2 cellular contexts compared by ENCODE assay signal in the genomic region with DNA sequence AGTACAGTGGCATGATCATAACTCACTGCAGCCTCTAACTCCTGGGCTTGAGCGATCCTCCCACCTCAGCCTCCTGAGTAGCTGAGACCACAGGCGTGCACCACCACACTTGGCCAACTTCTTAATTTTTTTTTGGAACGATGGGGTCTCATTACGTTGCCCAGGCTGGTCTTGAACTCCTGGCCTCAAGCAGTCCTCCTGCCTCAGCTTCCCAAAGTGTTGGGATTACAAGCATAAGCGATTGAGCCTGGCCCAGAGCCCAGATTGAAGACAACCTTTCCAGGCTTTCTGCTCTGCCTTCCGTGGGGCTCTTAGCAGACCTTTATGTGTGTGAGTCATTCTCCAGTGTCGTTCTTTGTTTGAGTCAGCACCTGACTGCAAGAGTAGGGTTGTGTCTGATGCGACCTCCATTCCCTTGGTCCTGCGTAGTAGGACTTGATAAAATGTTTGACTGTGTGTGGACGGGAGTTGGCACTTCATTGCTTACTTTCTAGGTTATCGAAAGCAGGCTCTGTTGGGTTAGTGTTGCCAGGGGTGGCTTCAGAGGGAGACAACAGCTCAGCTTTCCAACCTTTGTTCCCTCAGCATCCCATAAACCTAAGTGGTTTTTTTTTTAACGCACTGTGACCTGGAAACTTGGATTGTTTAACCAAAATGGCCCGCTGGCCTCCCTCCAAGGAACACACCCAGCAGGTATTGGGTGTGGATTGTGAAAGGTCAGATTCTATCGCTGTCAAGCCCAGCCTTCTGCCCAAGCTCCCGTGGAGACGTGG.
A peak's percentile ranks its signal among the peaks of the same experiment; 100 is the strongest.
TF ChIP-seq lines count a peak whose summit lies in the region.

No MANE protein-coding gene starts in this region.

TF ChIP-seq in IMR-90, 13 proteins besides CTCF, POLR2A, EP300 and RAD21:
- TF ChIP-seq MXI1 (IDR thresholded peaks at IDR 0.05; ENCODE audit: borderline replicate concordance, low read depth, low read length) (no peak), RFX5 (IDR thresholded peaks at IDR 0.05; ENCODE audit: low read depth, low read length) (no peak), MAZ (IDR thresholded peaks at IDR 0.05; ENCODE audit: borderline replicate concordance, low read depth, low read length) (no peak), MAFK (IDR thresholded peaks at IDR 0.05; ENCODE audit: low read depth, low read length) (0 out of 2 replicates have a peak, but pooled peaks have one; percentile 24), ELK1 (IDR thresholded peaks at IDR 0.05; ENCODE audit: borderline replicate concordance, low read depth, low read length) (no peak)

TF ChIP-seq in SK-N-SH, 30 proteins besides CTCF, POLR2A, EP300 and RAD21:
- no peak for TF ChIP-seq EZH2phosphoT487 (IDR thresholded peaks at IDR 0.05; ENCODE audit: borderline replicate concordance, low read depth)
- TF ChIP-seq FOSL2 (IDR thresholded peaks at IDR 0.05; ENCODE audit: borderline replicate concordance, low read depth), result peak; percentile 17; the same call in 1 of the 2 replicates
